10 cellular contexts compared by ENCODE assay signal in genomic region chr6:20173833-20174796, GRCh38. TPM values are rescaled to one million over a fixed set of nuclear protein-coding genes. Genes with fewer than 3 reads are reported as not detected.
DNase-seq lines count a peak whose midpoint lies in the region; ATAC-seq lines count a peak whose summit lies in the region.
"Had no signal": no experiment of that assay in that cellular context is flagged by ENCODE, and none has a peak within 500 bp of the region (broad histone marks: within the 10 kb centered on the region; RNA-seq: fewer than 3 reads in every experiment).

No MANE protein-coding gene starts in this region.

- H3K4me3 Mint-ChIP-seq in activated T-helper 17 cell treated with anti-CD3 and anti-CD28 coated beads, Interleukin-2, amount 50 U/mL, for 72 hours: peak overlapping the region; percentile 35

- peak overlapping the region; percentile 54 for H3K27ac Mint-ChIP-seq in activated T-helper 17 cell treated with anti-CD3 and anti-CD28 coated beads, Interleukin-2, amount 50 U/mL, for 72 hours

- H3K4me1 Mint-ChIP-seq in activated T-helper 17 cell treated with anti-CD3 and anti-CD28 coated beads, Interleukin-2, amount 50 U/mL, for 72 hours: peaks cover 18% of the 10 kb centered on the region

- H3K9me3 Mint-ChIP-seq in activated T-helper 17 cell treated with anti-CD3 and anti-CD28 coated beads, Interleukin-2, amount 50 U/mL, for 72 hours: no peaks in the 10 kb centered on the region

- DNase-seq in CD1c-positive myeloid dendritic cell (ENCODE audit: extremely low spot score) (peak; percentile 51), HPDE6-E6E7 (ENCODE audit: extremely low spot score) (no peak), NAMALWA (ENCODE audit: low spot score) (no peak), SHP77 treated with DMSO at 0.1 percent for 48 hours (lab: John Stamatoyannopoulos, UW) (no peak), COLO829 (ENCODE audit: low spot score) (no peak)
- DNase-seq: gastrocnemius medialis, occipital lobe had no signal

- peaks cover 4% of the 10 kb centered on the region for H3K36me3 Mint-ChIP-seq in activated T-helper 17 cell treated with anti-CD3 and anti-CD28 coated beads, Interleukin-2, amount 50 U/mL, for 72 hours (ENCODE audit: low read depth)

- ATAC-seq in GM19455 (IDR thresholded peaks at IDR 0.05; ENCODE audit: unreplicated experiment) (peak; percentile 66), HG03460 (IDR thresholded peaks at IDR 0.05; ENCODE audit: unreplicated experiment) (peak; percentile 69)
- peak; percentile 70 for ATAC-seq in activated T-helper 17 cell treated with anti-CD3 and anti-CD28 coated beads, Interleukin-2, amount 50 U/mL, for 72 hours (replicated peaks)
- ATAC-seq: gastrocnemius medialis had no signal

- H3K27me3 Mint-ChIP-seq in activated T-helper 17 cell treated with anti-CD3 and anti-CD28 coated beads, Interleukin-2, amount 50 U/mL, for 72 hours: no peaks in the 10 kb centered on the region

RNA-seq across cellular contexts. Expression of gene MBOAT1, which starts 38.2 kb away (rescaled TPM):
- 10 to 100 TPM; 15.7 to 18.3 TPM for total RNA-seq in activated T-helper 17 cell treated with anti-CD3 and anti-CD28 coated beads, Interleukin-2, amount 50 U/mL, for 72 hours
